ENCODE assay signal across 15 cellular contexts in genomic region chr2:194567661-194568017, GRCh38.
DNase-seq lines count a peak whose midpoint lies in the region; ATAC-seq and TF ChIP-seq lines count a peak whose summit lies in the region.
"Had no signal": no experiment of that assay in that cellular context is flagged by ENCODE, and none has a peak within 500 bp of the region (broad histone marks: within the 10 kb centered on the region; RNA-seq: fewer than 3 reads in every experiment).

No MANE protein-coding gene starts in this region.

- no peaks in the 10 kb centered on the region for H3K36me3 ChIP-seq in KMS-11 (ENCODE audit: insufficient read depth)
- no peaks in the 10 kb centered on the region for H3K36me3 ChIP-seq in endodermal cell (ENCODE audit: control insufficient read depth, insufficient read depth, low read length)
- H3K36me3 ChIP-seq: ascending aorta, BLaER1, SJSA1, stomach had no signal

- no peak overlapping the region for H3K9ac ChIP-seq in KMS-11
- H3K9ac ChIP-seq in endodermal cell (ENCODE audit: extremely low read depth, low read length, poor library complexity, severe bottlenecking) = no peak overlapping the region
- H3K9ac ChIP-seq: BLaER1 had no signal

- no peak overlapping the region for H3K27ac Mint-ChIP-seq in endodermal cell
- H3K27ac Mint-ChIP-seq: activated CD4-positive, alpha-beta memory T cell treated with anti-CD3 and anti-CD28 coated beads, Interleukin-2, amount 10 ng/mL, durations not matched to agents 7 days and 5 days; memory B cell had no signal

- no peaks in the 10 kb centered on the region for H3K27me3 ChIP-seq in KMS-11 (ENCODE audit: insufficient read depth, low read depth)
- H3K27me3 ChIP-seq in endodermal cell (ENCODE audit: control insufficient read depth, insufficient read depth, low read length, poor library complexity, severe bottlenecking) = no peaks in the 10 kb centered on the region
- H3K27me3 ChIP-seq: ascending aorta, BLaER1, SJSA1, stomach had no signal

- H3K4me3 ChIP-seq in KMS-11 (IDR thresholded peaks at IDR 0.05; ENCODE audit: insufficient read depth, low read depth, low read length) = no peak overlapping the region
- no peak overlapping the region for H3K4me3 ChIP-seq in endodermal cell (ENCODE audit: low read length)
- H3K4me3 ChIP-seq: ascending aorta, BLaER1, SJSA1, stomach had no signal

- H3K36me3 Mint-ChIP-seq in endodermal cell (ENCODE audit: low read depth) = no peaks in the 10 kb centered on the region
- H3K36me3 Mint-ChIP-seq: memory B cell had no signal

- H3K27ac ChIP-seq in KMS-11 = no peak overlapping the region
- H3K27ac ChIP-seq in endodermal cell (ENCODE audit: low read depth, low read length) = no peak overlapping the region
- H3K27ac ChIP-seq: ascending aorta, BLaER1, SJSA1, stomach had no signal

- H3K9me3 Mint-ChIP-seq in endodermal cell = no peaks in the 10 kb centered on the region
- H3K9me3 Mint-ChIP-seq: activated CD4-positive, alpha-beta memory T cell treated with anti-CD3 and anti-CD28 coated beads, Interleukin-2, amount 10 ng/mL, durations not matched to agents 7 days and 5 days; memory B cell had no signal

- no peak for DNase-seq in hepatic stellate cell (ENCODE audit: low spot score)
- DNase-seq in endodermal cell = no peak
- DNase-seq in NCI-H2107 (lab: John Stamatoyannopoulos, UW) = no peak
- DNase-seq in GF-D8 (lab: John Stamatoyannopoulos, UW) = no peak
- DNase-seq: activated CD4-positive, alpha-beta memory T cell treated with anti-CD3 and anti-CD28 coated beads, Interleukin-2, amount 10 ng/mL, durations not matched to agents 7 days and 5 days; activated gamma-delta T cell; stomach had no signal

- no peak for TF ChIP-seq CTCF in KMS-11 (conservative IDR thresholded peaks at IDR 0.05; ENCODE audit: low read depth, low read length)
- no peak for TF ChIP-seq CTCF in endodermal cell (conservative IDR thresholded peaks at IDR 0.05)

- H3K4me3 Mint-ChIP-seq in endodermal cell = no peak overlapping the region
- H3K4me3 Mint-ChIP-seq: activated CD4-positive, alpha-beta memory T cell treated with anti-CD3 and anti-CD28 coated beads, Interleukin-2, amount 10 ng/mL, durations not matched to agents 7 days and 5 days; memory B cell had no signal

- no peaks in the 10 kb centered on the region for H3K9me3 ChIP-seq in endodermal cell (ENCODE audit: control insufficient read depth, low read length)
- H3K9me3 ChIP-seq: ascending aorta, BLaER1, SJSA1, stomach had no signal

- no peaks in the 10 kb centered on the region for H3K27me3 Mint-ChIP-seq in endodermal cell (ENCODE audit: insufficient read depth)
- H3K27me3 Mint-ChIP-seq: activated CD4-positive, alpha-beta memory T cell treated with anti-CD3 and anti-CD28 coated beads, Interleukin-2, amount 10 ng/mL, durations not matched to agents 7 days and 5 days; memory B cell had no signal

- peak; percentile 33 for ATAC-seq in GM19023 (IDR thresholded peaks at IDR 0.05; ENCODE audit: unreplicated experiment)
- ATAC-seq in GM21619 (IDR thresholded peaks at IDR 0.05; ENCODE audit: unreplicated experiment) = peak; percentile 60
- ATAC-seq in HG03025 (IDR thresholded peaks at IDR 0.05; ENCODE audit: low FRiP score, unreplicated experiment) = peak; percentile 21

- H3K4me1 ChIP-seq in KMS-11 (ENCODE audit: low read depth, poor library complexity, severe bottlenecking) (peaks cover 41% of the 10 kb centered on the region), endodermal cell (ENCODE audit: control insufficient read depth, insufficient read depth, low read length) (no peaks in the 10 kb centered on the region)
- H3K4me1 ChIP-seq: ascending aorta, BLaER1, SJSA1, stomach had no signal

- H4K20me1 ChIP-seq in KMS-11 (ENCODE audit: insufficient read depth) = no peaks in the 10 kb centered on the region
- H4K20me1 ChIP-seq: BLaER1 had no signal

- no peak overlapping the region for H2AFZ ChIP-seq in KMS-11 (ENCODE audit: low read depth)

- peak overlapping the region; percentile 11; the same call in 1 of the 2 replicates for H3K4me2 ChIP-seq in KMS-11
- H3K4me2 ChIP-seq: BLaER1 had no signal

- H3K4me1 Mint-ChIP-seq in endodermal cell = no peaks in the 10 kb centered on the region
- H3K4me1 Mint-ChIP-seq: memory B cell had no signal

- H3K79me2 ChIP-seq in KMS-11 (ENCODE audit: insufficient read depth, low read depth) = no peaks in the 10 kb centered on the region

- WGBS in endodermal cell (ENCODE audit: insufficient coverage in 1 of 2, insufficient read length in 1 of 2), 2 experiments = 80 to 90% methylated on average over 2 of the region's 2 CpGs
